ENCODE assay signal across 17 cellular contexts in the genomic region with DNA sequence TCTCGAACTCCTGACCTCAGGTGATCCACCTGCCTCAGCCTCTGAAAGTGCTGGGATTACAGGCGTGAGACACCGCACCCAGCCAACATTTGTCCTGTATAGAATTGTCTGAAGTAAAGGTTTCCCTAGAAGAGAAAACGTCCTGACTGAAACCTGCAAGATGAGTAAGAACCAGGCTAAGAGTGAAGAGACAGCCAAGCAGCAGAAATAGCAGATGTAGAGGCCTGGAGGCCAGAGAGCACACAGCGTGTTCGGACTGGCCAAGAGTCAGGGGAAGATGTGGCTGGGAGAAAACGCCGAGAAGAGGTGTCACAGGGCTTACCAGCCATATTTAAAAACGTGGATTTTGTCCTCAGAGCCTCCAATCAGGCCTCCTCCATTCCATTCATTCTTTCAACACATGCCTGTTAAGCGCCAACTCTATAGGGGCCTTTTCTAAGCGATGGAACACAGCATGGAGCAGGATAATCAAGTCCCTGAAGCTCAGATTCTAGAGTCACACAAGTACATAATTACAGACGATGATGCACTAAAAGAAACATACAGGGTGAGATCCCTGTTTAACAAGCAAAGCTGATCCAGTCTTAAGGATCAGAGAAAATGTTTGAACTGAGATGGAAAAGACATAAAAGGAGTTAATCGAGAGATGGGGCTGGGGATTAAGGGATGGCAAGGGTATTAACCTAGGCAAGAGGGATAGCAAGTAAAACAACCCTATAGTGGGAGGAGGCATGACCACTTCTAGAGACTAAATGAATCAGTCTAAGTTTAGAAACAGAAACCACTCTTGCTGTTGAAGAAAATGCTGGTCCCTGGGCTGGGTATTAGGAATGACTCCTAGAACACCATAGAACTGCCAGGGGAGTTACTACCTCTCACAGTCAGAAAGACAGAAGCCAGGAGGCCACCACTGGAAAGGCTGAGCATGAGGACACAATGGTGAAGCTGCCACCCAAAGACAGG. TPM values are rescaled to one million over a fixed set of nuclear protein-coding genes. Genes with fewer than 3 reads are reported as not detected.
DNase-seq lines count a peak whose midpoint lies in the region; ATAC-seq lines count a peak whose summit lies in the region.
"Had no signal": no experiment of that assay in that cellular context is flagged by ENCODE, and none has a peak within 500 bp of the region (broad histone marks: within the 10 kb centered on the region; RNA-seq: fewer than 3 reads in every experiment).

No MANE protein-coding gene starts in this region.

- no peak overlapping the region for H2BK12ac ChIP-seq in neuronal stem cell (ENCODE audit: low read length)

- no peak overlapping the region for H2BK120ac ChIP-seq in neuronal stem cell (ENCODE audit: low read depth, low read length)

- DNase-seq in activated CD4-positive, CD25-positive, alpha-beta regulatory T cell treated with anti-CD3 and anti-CD28 coated beads, Interleukin-2, amount 50 U/mL, for 72 hours: no peak
- no peak for DNase-seq in neuronal stem cell (ENCODE audit: low spot score)
- DNase-seq in T-helper 9 cell: no peak
- DNase-seq: effector CD4-positive, alpha-beta T cell; left cardiac atrium; NCI-H1092; NCI-H2107; pancreas; SK-N-SH; stimulated activated CD4-positive, alpha-beta T cell treated with anti-CD3 and anti-CD28 coated beads, Interleukin-4, amount 100 ng/mL, for 4 hours had no signal

- H3K4me1 Mint-ChIP-seq in IgD-negative memory B cell: peaks cover 19 to 35% (median 23%) of the 10 kb centered on the region in 3 donors

- H3K36me3 ChIP-seq in ectodermal cell (ENCODE audit: control insufficient read depth, insufficient read depth, low read length): no peaks in the 10 kb centered on the region
- peaks cover 3 to 24% of the 10 kb centered on the region in 2 donors for H3K36me3 ChIP-seq in neuronal stem cell (replicated peaks in 1 of 2; ENCODE audit: control insufficient read depth in 2 of 2, insufficient read depth in 2 of 2, low read length in 2 of 2)
- H3K36me3 ChIP-seq: pancreas, tibial nerve had no signal

- WGBS in ectodermal cell, 2 experiments: 60 to 67% methylated on average over 13 of the region's 13 CpGs
- WGBS in neuronal stem cell (ENCODE audit: extremely low coverage in 2 of 2, insufficient read length in 2 of 2, insufficient replicate concordance in 1 of 2), 2 donors: no CpG with 5 or more reads among the region's 13 CpGs

- H2AK5ac ChIP-seq in neuronal stem cell (ENCODE audit: low read depth, low read length): no peak overlapping the region

- H3K9me3 Mint-ChIP-seq in IgD-negative memory B cell: no peaks in the 10 kb centered on the region

- H3K79me1 ChIP-seq in neuronal stem cell (ENCODE audit: low read depth, low read length): no peaks in the 10 kb centered on the region

- H3K4me1 ChIP-seq in ectodermal cell (ENCODE audit: control insufficient read depth, insufficient read depth, low read length) (peaks cover 31% of the 10 kb centered on the region), neuronal stem cell (ENCODE audit: control insufficient read depth in 2 of 2, insufficient read depth in 1 of 2, low read depth in 1 of 2, low read length in 2 of 2) (peaks cover 20 to 27% of the 10 kb centered on the region in 2 donors)

- no peak overlapping the region for H2BK5ac ChIP-seq in neuronal stem cell (ENCODE audit: low read length)

- H4K8ac ChIP-seq in neuronal stem cell (ENCODE audit: low read depth, low read length): no peak overlapping the region

- peak overlapping the region in 1 of 4 donors; percentile 24 for H3K4me3 Mint-ChIP-seq in IgD-negative memory B cell

- no peak overlapping the region for H3K4me2 ChIP-seq in neuronal stem cell (ENCODE audit: insufficient read depth, low read length, poor library complexity, severe bottlenecking)

- peak overlapping the region; percentile 4 for H3K18ac ChIP-seq in neuronal stem cell (ENCODE audit: low read length)

- H3K27me3 ChIP-seq in ectodermal cell (ENCODE audit: control insufficient read depth, insufficient read depth, low read length, poor library complexity, severe bottlenecking) (no peaks in the 10 kb centered on the region), neuronal stem cell (ENCODE audit: control insufficient read depth in 3 of 3, insufficient read depth in 3 of 3, low read depth in 1 of 3, low read length in 3 of 3) (no peaks in the 10 kb centered on the region)
- H3K27me3 ChIP-seq: pancreas, tibial nerve had no signal

- H2BK15ac ChIP-seq in neuronal stem cell (ENCODE audit: low read length): no peak overlapping the region

- H3K27ac Mint-ChIP-seq in IgD-negative memory B cell: peak overlapping the region in 2 of 3 donors; percentile 53 to 57

- H3K9ac ChIP-seq in neuronal stem cell (ENCODE audit: low read depth, low read length, poor library complexity): no peak overlapping the region
- H3K9ac ChIP-seq: SK-N-SH had no signal

- peak overlapping the region; percentile 52 for H3K27ac ChIP-seq in ectodermal cell (ENCODE audit: insufficient read depth, low read depth, low read length, poor library complexity, severe bottlenecking)
- peak overlapping the region; percentile 52 for H3K27ac ChIP-seq in neuronal stem cell (replicated peaks; ENCODE audit: low read length)
- H3K27ac ChIP-seq: pancreas had no signal

- H3K23ac ChIP-seq in neuronal stem cell (ENCODE audit: low read depth, low read length, poor library complexity): no peak overlapping the region

- H3K27me3 Mint-ChIP-seq in IgD-negative memory B cell: no peaks in the 10 kb centered on the region

- H3K14ac ChIP-seq in neuronal stem cell (ENCODE audit: low read length): no peak overlapping the region

- no peak overlapping the region for H3K4ac ChIP-seq in neuronal stem cell (ENCODE audit: low read length)

- H3K36me3 Mint-ChIP-seq in IgD-negative memory B cell: peaks cover 4% of the 10 kb centered on the region

- no peak overlapping the region for H2AFZ ChIP-seq in neuronal stem cell (ENCODE audit: low read length)

- H3K4me3 ChIP-seq in ectodermal cell (ENCODE audit: insufficient read depth, low read depth, low read length) (no peak overlapping the region), neuronal stem cell (ENCODE audit: low read length in 2 of 2) (no peak overlapping the region)
- H3K4me3 ChIP-seq: pancreas, tibial nerve had no signal

- H4K91ac ChIP-seq in neuronal stem cell (ENCODE audit: low read depth, low read length, poor library complexity): no peak overlapping the region

- no peaks in the 10 kb centered on the region for H3K9me3 ChIP-seq in ectodermal cell (ENCODE audit: control insufficient read depth, low read length)
- H3K9me3 ChIP-seq in neuronal stem cell (replicated peaks in 1 of 2; ENCODE audit: control insufficient read depth in 2 of 2, insufficient read depth in 1 of 2, low read depth in 1 of 2, low read length in 2 of 2): peaks cover 0 to 12% of the 10 kb centered on the region in 2 donors
- H3K9me3 ChIP-seq: pancreas, SK-N-SH, tibial nerve had no signal

- ATAC-seq in activated CD4-positive, CD25-positive, alpha-beta regulatory T cell treated with anti-CD3 and anti-CD28 coated beads, Interleukin-2, amount 50 U/mL, for 24 hours: peak; percentile 36 to 56
- ATAC-seq in HG02840 (IDR thresholded peaks at IDR 0.05; ENCODE audit: low FRiP score, unreplicated experiment) (no peak), GM18498 (IDR thresholded peaks at IDR 0.05; ENCODE audit: unreplicated experiment) (no peak)
- ATAC-seq: left cardiac atrium, Panc1, pancreas had no signal

RNA-seq across cellular contexts. Expression of a gene that starts 4.8 kb away (rescaled TPM):
- polyA plus RNA-seq in IgD-negative memory B cell: 16.7 TPM
- 54.6 TPM for polyA plus RNA-seq in ectodermal cell (2013, experiment 1 of 4)
- polyA plus RNA-seq in ectodermal cell (2013, experiment 2 of 4): 50.3 TPM
- polyA plus RNA-seq in ectodermal cell (2013, experiment 3 of 4): 42.8 TPM
- polyA plus RNA-seq in ectodermal cell (2013, experiment 4 of 4): 44.4 TPM
- polyA plus RNA-seq in neuronal stem cell (2013, experiment 1 of 2): 40.2 TPM
- 40.1 TPM for polyA plus RNA-seq in neuronal stem cell (2013, experiment 2 of 2)

RNA-seq across cellular contexts. Expression of a gene that starts 11.6 kb away (rescaled TPM):
- 1.1 TPM for polyA plus RNA-seq in IgD-negative memory B cell
- polyA plus RNA-seq in ectodermal cell (2013, experiment 1 of 4): 38.8 TPM
- polyA plus RNA-seq in ectodermal cell (2013, experiment 2 of 4): 35.9 TPM
- polyA plus RNA-seq in ectodermal cell (2013, experiment 3 of 4): 36.1 TPM
- polyA plus RNA-seq in ectodermal cell (2013, experiment 4 of 4): 38.7 TPM
- polyA plus RNA-seq in neuronal stem cell (2013, experiment 1 of 2): 23.9 TPM
- polyA plus RNA-seq in neuronal stem cell (2013, experiment 2 of 2): 23.8 TPM

RNA-seq across cellular contexts. Expression of a gene that starts 23.2 kb away (rescaled TPM):
- polyA plus RNA-seq in IgD-negative memory B cell: 1.9 TPM
- polyA plus RNA-seq in ectodermal cell (2013, experiment 1 of 4): 79.2 TPM
- polyA plus RNA-seq in ectodermal cell (2013, experiment 2 of 4): 77.5 TPM
- 64.5 TPM for polyA plus RNA-seq in ectodermal cell (2013, experiment 3 of 4)
- polyA plus RNA-seq in ectodermal cell (2013, experiment 4 of 4): 74.6 TPM
- 52.4 TPM for polyA plus RNA-seq in neuronal stem cell (2013, experiment 1 of 2)
- polyA plus RNA-seq in neuronal stem cell (2013, experiment 2 of 2): 51.5 TPM

RNA-seq across cellular contexts. Expression of a gene that starts 44.6 kb away (rescaled TPM):
- not detected for polyA plus RNA-seq in IgD-negative memory B cell
- polyA plus RNA-seq in ectodermal cell (2013, experiment 1 of 4): not detected
- polyA plus RNA-seq in ectodermal cell (2013, experiment 2 of 4): not detected
- not detected for polyA plus RNA-seq in ectodermal cell (2013, experiment 3 of 4)
- not detected for polyA plus RNA-seq in ectodermal cell (2013, experiment 4 of 4)
- not detected for polyA plus RNA-seq in neuronal stem cell (2013, experiment 1 of 2)
- not detected for polyA plus RNA-seq in neuronal stem cell (2013, experiment 2 of 2)
- polyA plus RNA-seq: SK-N-SH had no signal

RNA-seq across cellular contexts. Expression of a gene that starts 44.7 kb away (rescaled TPM):
- 6.2 TPM for polyA plus RNA-seq in IgD-negative memory B cell
- 37.0 TPM for polyA plus RNA-seq in ectodermal cell (2013, experiment 1 of 4)
- 44.2 TPM for polyA plus RNA-seq in ectodermal cell (2013, experiment 2 of 4)
- polyA plus RNA-seq in ectodermal cell (2013, experiment 3 of 4): 32.4 TPM
- polyA plus RNA-seq in ectodermal cell (2013, experiment 4 of 4): 33.0 TPM
- 27.7 TPM for polyA plus RNA-seq in neuronal stem cell (2013, experiment 1 of 2)
- polyA plus RNA-seq in neuronal stem cell (2013, experiment 2 of 2): 26.1 TPM

Comparison
In these comparisons a context has a peak if more than half of its experiments do, and no peak if none do; other contexts are left out.
1. ATAC-seq: peak in activated CD4-positive, CD25-positive, alpha-beta regulatory T cell treated with anti-CD3 and anti-CD28 coated beads, Interleukin-2, amount 50 U/mL, for 24 hours (2 of 2); none in HG02840 (single experiment) and GM18498 (single experiment).